ENCODE assay signal across 18 cellular contexts in genomic region chr14:75389679-75390078, GRCh38. TPM values are rescaled to one million over a fixed set of nuclear protein-coding genes. Genes with fewer than 3 reads are reported as not detected.
DNase-seq lines count a peak whose midpoint lies in the region; ATAC-seq and TF ChIP-seq lines count a peak whose summit lies in the region.
"Had no signal": no experiment of that assay in that cellular context is flagged by ENCODE, and none has a peak within 500 bp of the region (broad histone marks: within the 10 kb centered on the region; RNA-seq: fewer than 3 reads in every experiment).

No MANE protein-coding gene starts in this region.

- no peaks in the 10 kb centered on the region for H3K4me1 ChIP-seq in IMR-90 (ENCODE audit: control insufficient read depth, insufficient read depth, low read length)
- H3K4me1 ChIP-seq: SJCRH30 had no signal

- no peak overlapping the region for H4K5ac ChIP-seq in IMR-90 (ENCODE audit: low read depth, low read length)

- no peaks in the 10 kb centered on the region for H3K9me1 ChIP-seq in IMR-90 (ENCODE audit: insufficient read depth, low read length)

- no peak overlapping the region for H3K56ac ChIP-seq in IMR-90 (ENCODE audit: extremely low read depth, insufficient read depth, low read length)

- H3K27ac ChIP-seq in IMR-90 (ENCODE audit: insufficient read depth, low read length), result no peak overlapping the region
- H3K27ac ChIP-seq: RWPE1, SJCRH30 had no signal

- no peak overlapping the region for H4K91ac ChIP-seq in IMR-90 (ENCODE audit: insufficient read depth, low read depth, low read length)

- no peaks in the 10 kb centered on the region for H4K20me1 ChIP-seq in IMR-90 (ENCODE audit: insufficient read depth, low read length)

- POLR2A ChIA-PET in IMR-90 (lab: Charles Lee; ENCODE audit: unreplicated experiment), result no interaction called here

- peaks cover 25% of the 10 kb centered on the region for H3K27me3 ChIP-seq in IMR-90 (ENCODE audit: control insufficient read depth, insufficient read depth, low read length)
- H3K27me3 ChIP-seq: SJCRH30 had no signal

- H3K79me1 ChIP-seq in IMR-90 (ENCODE audit: low read depth in 1 of 2, low read length in 2 of 2), result no peaks in the 10 kb centered on the region

- no peak overlapping the region for H3K18ac ChIP-seq in IMR-90 (ENCODE audit: low read depth, low read length)

- no peak overlapping the region for H3K23ac ChIP-seq in IMR-90 (ENCODE audit: low read depth, low read length)

- 83% methylated on average over 1 of the region's 3 CpGs; no CpG with 5 or more reads in 1 of the 2 experiments for WGBS in IMR-90 (ENCODE audit: extremely low coverage in 2 of 2, insufficient read length in 1 of 2), 2 experiments

- no peak overlapping the region for H3K9ac ChIP-seq in IMR-90 (ENCODE audit: low read depth, low read length)

- no peak for ATAC-seq in IMR-90 (ENCODE audit: low read depth)
- ATAC-seq in GM21423 (IDR thresholded peaks at IDR 0.05; ENCODE audit: unreplicated experiment), result no peak
- ATAC-seq in GM21526 (IDR thresholded peaks at IDR 0.05; ENCODE audit: low FRiP score, unreplicated experiment), result no peak

- H2BK20ac ChIP-seq in IMR-90 (ENCODE audit: low read depth, low read length), result no peak overlapping the region

- H3K4me2 ChIP-seq in IMR-90 (ENCODE audit: low read depth, low read length), result no peak overlapping the region

- H3K4ac ChIP-seq in IMR-90 (ENCODE audit: low read depth, low read length), result no peak overlapping the region

- no peak overlapping the region for H2BK5ac ChIP-seq in IMR-90 (ENCODE audit: low read depth, low read length, poor library complexity, severe bottlenecking)

- H3K36me3 ChIP-seq in IMR-90 (ENCODE audit: control insufficient read depth, insufficient read depth, low read length), result no peaks in the 10 kb centered on the region
- H3K36me3 ChIP-seq: SJCRH30 had no signal

- CTCF ChIA-PET in IMR-90 (lab: Yijun Ruan, JAX), result no interaction called here

- no peak overlapping the region for H2AK5ac ChIP-seq in IMR-90 (ENCODE audit: low read depth, low read length)

- in situ Hi-C loops in IMR-90 (cut with MboI; ENCODE audit: low sequenced_read_pairs), result no loop called here
- in situ Hi-C loops in astrocyte of the spinal cord (cut with HindIII; ENCODE audit: low sequenced_read_pairs), result no loop called here

- BruUV-seq in IMR-90 (replicated peaks; lab: Mats Ljungman, UMichigan), result no TSS peak

- dilution Hi-C loops in IMR-90 (cut with HindIII; ENCODE audit: low sequenced_read_pairs, unreplicated experiment), result no loop called here

- H2BK15ac ChIP-seq in IMR-90 (ENCODE audit: low read depth, low read length), result no peak overlapping the region

- no peaks in the 10 kb centered on the region for H3K9me3 ChIP-seq in IMR-90 (ENCODE audit: control insufficient read depth, insufficient read depth, low read length)
- H3K9me3 ChIP-seq: SJCRH30 had no signal

- intact Hi-C loops in IMR-90 (cut with micrococcal nuclease), result no loop called here

- TF ChIP-seq POLR2A in IMR-90 (IDR thresholded peaks at IDR 0.05; ENCODE audit: low read depth, low read length), result no peak

- H3K4me3 ChIP-seq in IMR-90 (ENCODE audit: insufficient read depth, low read depth, low read length), result no peak overlapping the region
- H3K4me3 ChIP-seq in astrocyte of the spinal cord (ENCODE audit: low read depth, low read length), result no peak overlapping the region
- H3K4me3 ChIP-seq: SJCRH30 had no signal

- H2AK9ac ChIP-seq in IMR-90 (replicated peaks; ENCODE audit: low read depth, low read length, poor library complexity), result no peak overlapping the region

- no peak overlapping the region for H2AFZ ChIP-seq in IMR-90 (replicated peaks; ENCODE audit: low read length, poor library complexity)

- no peak for TF ChIP-seq RAD21 in IMR-90 (IDR thresholded peaks at IDR 0.05; ENCODE audit: low read length)

- H2BK120ac ChIP-seq in IMR-90 (ENCODE audit: low read depth, low read length), result no peak overlapping the region

- no peak overlapping the region for H3K14ac ChIP-seq in IMR-90 (replicated peaks; ENCODE audit: low read depth, low read length)

- no peak overlapping the region for H4K8ac ChIP-seq in IMR-90 (ENCODE audit: low read depth in 2 of 2, low read length in 2 of 2)

- TF ChIP-seq CTCF in IMR-90 (conservative IDR thresholded peaks at IDR 0.05; ENCODE audit: low read depth, low read length), result no peak
- TF ChIP-seq CTCF in astrocyte of the spinal cord (IDR thresholded peaks at IDR 0.05; ENCODE audit: low read depth, low read length), result no peak

- DNase-seq in EH (ENCODE audit: low read depth) (peak; percentile 60), IMR-90 (peak; percentile 17), astrocyte of the spinal cord (ENCODE audit: low read depth, low spot score) (peak; percentile 2), kidney tubule cell (ENCODE audit: low spot score) (peak; percentile 9), AG08395 (ENCODE audit: low spot score) (no peak), cerebellum (ENCODE audit: low spot score) (no peak)
- DNase-seq: DMS 273 treated with DMSO at 0.1 percent for 48 hours; GOT3; Kasumi-1; NCI-H1417; NCI-H1930; NCI-H446; NCI-H69; NK-92 treated with Interleukin-12 subunit alpha and Interleukin-12 subunit beta, amount 100 ng/mL, for 24 hours; SJCRH30 had no signal

TF ChIP-seq in IMR-90, 13 proteins besides CTCF, POLR2A, EP300 and RAD21:
- TF ChIP-seq MAFK (IDR thresholded peaks at IDR 0.05; ENCODE audit: low read depth, low read length), result no peak
- no peak for TF ChIP-seq MXI1 (IDR thresholded peaks at IDR 0.05; ENCODE audit: borderline replicate concordance, low read depth, low read length)
- TF ChIP-seq, protein P1, sequence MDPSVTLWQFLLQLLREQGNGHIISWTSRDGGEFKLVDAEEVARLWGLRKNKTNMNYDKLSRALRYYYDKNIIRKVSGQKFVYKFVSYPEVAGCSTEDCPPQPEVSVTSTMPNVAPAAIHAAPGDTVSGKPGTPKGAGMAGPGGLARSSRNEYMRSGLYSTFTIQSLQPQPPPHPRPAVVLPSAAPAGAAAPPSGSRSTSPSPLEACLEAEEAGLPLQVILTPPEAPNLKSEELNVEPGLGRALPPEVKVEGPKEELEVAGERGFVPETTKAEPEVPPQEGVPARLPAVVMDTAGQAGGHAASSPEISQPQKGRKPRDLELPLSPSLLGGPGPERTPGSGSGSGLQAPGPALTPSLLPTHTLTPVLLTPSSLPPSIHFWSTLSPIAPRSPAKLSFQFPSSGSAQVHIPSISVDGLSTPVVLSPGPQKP (IDR thresholded peaks at IDR 0.05; ENCODE audit: borderline replicate concordance, low read depth, low read length), result no peak
- no peak for TF ChIP-seq NFE2L2 (IDR thresholded peaks at IDR 0.05; ENCODE audit: low read depth, low read length)
- no peak for TF ChIP-seq SMC3 (IDR thresholded peaks at IDR 0.05; ENCODE audit: low read depth, low read length)
- TF ChIP-seq BHLHE40 (IDR thresholded peaks at IDR 0.05; ENCODE audit: low read depth, low read length), result no peak
- no peak for TF ChIP-seq FOS (IDR thresholded peaks at IDR 0.05; ENCODE audit: low read depth, low read length)
- TF ChIP-seq MAZ (IDR thresholded peaks at IDR 0.05; ENCODE audit: borderline replicate concordance, low read depth, low read length), result no peak

RNA-seq across cellular contexts. Expression of gene JDP2, which starts 38.1 kb away (rescaled TPM):
- 35.7 and 38.9 TPM in 2 replicates for total RNA-seq in IMR-90 (2012; rRNA removed)
- 38.4 and 39.7 TPM in 2 replicates for polyA plus RNA-seq in IMR-90 (2012; rRNA removed)
- polyA plus RNA-seq in IMR-90 (2012; cell fraction: cytosol; rRNA removed), result 47.8 and 52.8 TPM in 2 replicates
- polyA plus RNA-seq in IMR-90 (2012; cell fraction: nucleus; rRNA removed; ENCODE audit: low replicate concordance), result 18.7 and 32.8 TPM in 2 replicates
- 6.4 TPM for total RNA-seq in cerebellum

Comparison
In these comparisons a context has a peak if more than half of its experiments do, and no peak if none do; other contexts are left out.
1. DNase-seq: peak in EH (single experiment), IMR-90 (single experiment), astrocyte of the spinal cord (single experiment) and kidney tubule cell (single experiment); none in AG08395 (single experiment) and cerebellum (single experiment).